In genomic region chr5:39209924-39210323, GRCh38 we compare ENCODE assay signal across 10 cellular contexts. TPM values are rescaled to one million over a fixed set of nuclear protein-coding genes. Genes with fewer than 3 reads are reported as not detected.
A peak's percentile ranks its signal among the peaks of the same experiment; 100 is the strongest.
DNase-seq lines count a peak whose midpoint lies in the region; ATAC-seq and TF ChIP-seq lines count a peak whose summit lies in the region.
"Had no signal": no experiment of that assay in that cellular context is flagged by ENCODE, and none has a peak within 500 bp of the region (broad histone marks: within the 10 kb centered on the region; RNA-seq: fewer than 3 reads in every experiment).

No MANE protein-coding gene starts in this region.

- no peaks in the 10 kb centered on the region for H3K79me1 ChIP-seq in mesendoderm (ENCODE audit: low read length)

- no peaks in the 10 kb centered on the region for H3K9me3 Mint-ChIP-seq in activated CD8-positive, alpha-beta T cell treated with anti-CD3 and anti-CD28 coated beads, Interleukin-2, amount 10 ng/mL, durations not matched to agents 7 days and 5 days (ENCODE audit: insufficient read depth)
- H3K9me3 Mint-ChIP-seq in immature natural killer cell, result no peaks in the 10 kb centered on the region

- H3K4me2 ChIP-seq in mesendoderm (ENCODE audit: low read length), result no peak overlapping the region

- CTCF ChIA-PET in activated CD8-positive, alpha-beta T cell treated with anti-CD3 and anti-CD28 coated beads, Interleukin-2, amount 10 ng/mL, durations not matched to agents 7 days and 5 days (lab: Charles Lee), result interaction anchor here (1.0 to 5.3 kb wide), 5 partner anchors 7 to 74 kb away, joined by 4 to 40 read pairs (median 4); no protein-coding TSS in a partner anchor

- no peak overlapping the region for H2BK120ac ChIP-seq in mesendoderm (ENCODE audit: low read depth, low read length)

- H3K36me3 ChIP-seq in right atrium auricular region (no peaks in the 10 kb centered on the region), transverse colon (no peaks in the 10 kb centered on the region), mesendoderm (ENCODE audit: control insufficient read depth, insufficient read depth, low read length) (no peaks in the 10 kb centered on the region)

- H3K9me3 ChIP-seq in right atrium auricular region (no peaks in the 10 kb centered on the region), transverse colon (no peaks in the 10 kb centered on the region)

- H3K27ac Mint-ChIP-seq in activated CD8-positive, alpha-beta T cell treated with anti-CD3 and anti-CD28 coated beads, Interleukin-2, amount 10 ng/mL, durations not matched to agents 7 days and 5 days, result peak overlapping the region; percentile 93
- H3K27ac Mint-ChIP-seq in immature natural killer cell, result peak overlapping the region; percentile 89 to 97 (median 94)

- POLR2A ChIA-PET in activated CD8-positive, alpha-beta T cell treated with anti-CD3 and anti-CD28 coated beads, Interleukin-2, amount 10 ng/mL, durations not matched to agents 7 days and 5 days (lab: Charles Lee), result interaction anchor here (0.6 to 5.6 kb wide), 6 partner anchors 9 to 43 kb away, joined by 3 to 84 read pairs (median 8); no protein-coding TSS in a partner anchor

- no peak overlapping the region for H2AK5ac ChIP-seq in mesendoderm (ENCODE audit: low read length)

- no peak overlapping the region for H3K56ac ChIP-seq in mesendoderm (ENCODE audit: low read length)

- H3K27ac ChIP-seq in right atrium auricular region, result no peak overlapping the region
- H3K27ac ChIP-seq in transverse colon, result peak overlapping the region in 3 of 4 donors; percentile 26 to 50 (median 29)
- H3K27ac ChIP-seq in caudate nucleus (ENCODE audit: low read depth, low read length), result no peak overlapping the region
- no peak overlapping the region for H3K27ac ChIP-seq in mesendoderm (ENCODE audit: low read depth, low read length)

- no peak overlapping the region for H3K4ac ChIP-seq in mesendoderm (ENCODE audit: low read depth, low read length)

- H4K5ac ChIP-seq in mesendoderm (ENCODE audit: low read length), result no peak overlapping the region

- no peak for TF ChIP-seq CTCF in right atrium auricular region (IDR thresholded peaks at IDR 0.05)
- no peak for TF ChIP-seq CTCF in transverse colon (IDR thresholded peaks at IDR 0.05)

- H3K36me3 Mint-ChIP-seq in activated CD8-positive, alpha-beta T cell treated with anti-CD3 and anti-CD28 coated beads, Interleukin-2, amount 10 ng/mL, durations not matched to agents 7 days and 5 days (ENCODE audit: low read depth), result peaks cover 11% of the 10 kb centered on the region
- H3K36me3 Mint-ChIP-seq in immature natural killer cell, result peaks cover 0 to 5% (median 0%) of the 10 kb centered on the region in 3 donors

- WGBS in transverse colon (ENCODE audit: low coverage in 1 of 2), 2 donors, result 77% methylated on average over 10 of the region's 10 CpGs; no CpG with 5 or more reads in 1 of the 2 donors
- no CpG with 5 or more reads among the region's 10 CpGs for WGBS in mesendoderm (ENCODE audit: extremely low coverage, insufficient coverage, low lambda C conversion rate)

- intact Hi-C loops in Right ventricle myocardium superior (cut with DNase I), result loop anchor here (10.0 kb wide), 1 partner anchor 355 kb away; no protein-coding TSS in a partner anchor
- intact Hi-C loops in transverse colon (cut with DNase I; ENCODE audit: low total_unique reads), result loop anchor here (10.0 kb wide), 2 partner anchors 75 to 335 kb away; no protein-coding TSS in a partner anchor

- ATAC-seq in Right ventricle myocardium superior (ENCODE audit: poor library complexity), result no peak
- peak; percentile 77 for ATAC-seq in activated CD8-positive, alpha-beta T cell treated with anti-CD3 and anti-CD28 coated beads, Interleukin-2, amount 10 ng/mL, durations not matched to agents 7 days and 5 days

- in situ Hi-C loops in transverse colon (cut with MboI; ENCODE audit: low pct_ligation_motif_present in 1 of 4, low pct_unique_long_range_greater_than_20kb in 1 of 4, low sequenced_read_pairs in 3 of 4), result loop anchor here in 2 of 4 donors (10.0 kb wide), 3 partner anchors 75 to 355 kb away; no protein-coding TSS in a partner anchor

- H3K4me3 ChIP-seq in right atrium auricular region (no peak overlapping the region), transverse colon (no peak overlapping the region), mesendoderm (ENCODE audit: low read length) (no peak overlapping the region)

- peak; percentile 39 for TF ChIP-seq POLR2A in transverse colon (IDR thresholded peaks at IDR 0.05)

- no peak overlapping the region for H3K9ac ChIP-seq in mesendoderm (ENCODE audit: low read length)

- no peak overlapping the region for H2BK5ac ChIP-seq in mesendoderm (ENCODE audit: low read length)

- no peak for TF ChIP-seq EP300 in transverse colon (IDR thresholded peaks at IDR 0.05; ENCODE audit: low read depth)

- peaks cover 93% of the 10 kb centered on the region for H3K4me1 Mint-ChIP-seq in activated CD8-positive, alpha-beta T cell treated with anti-CD3 and anti-CD28 coated beads, Interleukin-2, amount 10 ng/mL, durations not matched to agents 7 days and 5 days (ENCODE audit: low read depth)
- peaks cover 93 to 100% of the 10 kb centered on the region in 2 donors for H3K4me1 Mint-ChIP-seq in immature natural killer cell

- peak overlapping the region; percentile 66 for H3K4me3 Mint-ChIP-seq in activated CD8-positive, alpha-beta T cell treated with anti-CD3 and anti-CD28 coated beads, Interleukin-2, amount 10 ng/mL, durations not matched to agents 7 days and 5 days
- H3K4me3 Mint-ChIP-seq in immature natural killer cell, result peak overlapping the region; percentile 61 to 79 (median 75)

- DNase-seq in Right ventricle myocardium superior (peak; percentile 55), right atrium auricular region (ENCODE audit: low spot score) (no peak), immature natural killer cell (peak; percentile 84 to 85 (median 85)), transverse colon (peak; percentile 57), caudate nucleus (lab: John Stamatoyannopoulos, UW) (no peak), glomerular visceral epithelial cell (ENCODE audit: extremely low spot score) (no peak), mesendoderm (no peak)
- peak; percentile 92 for DNase-seq in activated CD8-positive, alpha-beta T cell treated with anti-CD3 and anti-CD28 coated beads, Interleukin-2, amount 10 ng/mL, durations not matched to agents 7 days and 5 days

- H3K23ac ChIP-seq in mesendoderm (ENCODE audit: low read length), result no peak overlapping the region

- no peak overlapping the region for H3K18ac ChIP-seq in mesendoderm (ENCODE audit: low read length)

- no peaks in the 10 kb centered on the region for H3K4me1 ChIP-seq in right atrium auricular region
- no peaks in the 10 kb centered on the region for H3K4me1 ChIP-seq in transverse colon
- H3K4me1 ChIP-seq in mesendoderm (ENCODE audit: control insufficient read depth, low read depth, low read length), result no peaks in the 10 kb centered on the region

- H3K27me3 ChIP-seq in right atrium auricular region (no peaks in the 10 kb centered on the region), transverse colon (no peaks in the 10 kb centered on the region), mesendoderm (ENCODE audit: insufficient read depth, low read length, poor library complexity) (no peaks in the 10 kb centered on the region)

- H2BK15ac ChIP-seq in mesendoderm (replicated peaks; ENCODE audit: low read depth), result no peak overlapping the region

- no peak overlapping the region for H4K8ac ChIP-seq in mesendoderm (ENCODE audit: low read depth, low read length)

- no peaks in the 10 kb centered on the region for H3K79me2 ChIP-seq in mesendoderm (ENCODE audit: control insufficient read depth, insufficient read depth, low read length)

- H3K27me3 Mint-ChIP-seq in activated CD8-positive, alpha-beta T cell treated with anti-CD3 and anti-CD28 coated beads, Interleukin-2, amount 10 ng/mL, durations not matched to agents 7 days and 5 days (ENCODE audit: low read depth), result no peaks in the 10 kb centered on the region
- peaks cover 0 to 16% (median 12%) of the 10 kb centered on the region in 3 donors for H3K27me3 Mint-ChIP-seq in immature natural killer cell (ENCODE audit: low read depth in 3 of 3)

RNA-seq across cellular contexts. Expression of gene FYB1, which starts 9.4 kb away (rescaled TPM):
- total RNA-seq in Right ventricle myocardium superior (4.2 TPM), right atrium auricular region (1 to 10 TPM; 1.8 to 8.4 TPM), transverse colon (10 to 100 TPM in 2 of 4 donors, 1 to 10 TPM in 2; 6.4 to 38.5 (median 17.5) TPM)
- 100 to 1,000 TPM; 198 to 215 TPM for total RNA-seq in activated CD8-positive, alpha-beta T cell treated with anti-CD3 and anti-CD28 coated beads, Interleukin-2, amount 10 ng/mL, durations not matched to agents 7 days and 5 days
- 100 to 1,000 TPM in 1 of 3 donors, 10 to 100 TPM in 2; 50.6 to 205 (median 80.2) TPM for polyA plus RNA-seq in immature natural killer cell
- polyA plus RNA-seq in mesendoderm (2013, experiment 1 of 2), result not detected
- not detected for polyA plus RNA-seq in mesendoderm (2013, experiment 2 of 2)
- total RNA-seq: A673, myocyte had no signal

Comparison
In these comparisons a context has a peak if more than half of its experiments do, and no peak if none do; other contexts are left out.
1. DNase-seq: peak in Right ventricle myocardium superior (single experiment), activated CD8-positive, alpha-beta T cell treated with anti-CD3 and anti-CD28 coated beads, Interleukin-2, amount 10 ng/mL, durations not matched to agents 7 days and 5 days (single experiment), immature natural killer cell (3 of 3) and transverse colon (single experiment); none in right atrium auricular region (single experiment), caudate nucleus (0 of 61), glomerular visceral epithelial cell (single experiment) and mesendoderm (single experiment).
2. H3K27ac ChIP-seq: peak in transverse colon (3 of 4); none in right atrium auricular region (0 of 2), caudate nucleus (single experiment) and mesendoderm (single experiment).
3. RNA of gene FYB1, which starts 9.4 kb away (total RNA-seq): 198 to 215 TPM in activated CD8-positive, alpha-beta T cell treated with anti-CD3 and anti-CD28 coated beads, Interleukin-2, amount 10 ng/mL, durations not matched to agents 7 days and 5 days; 6.4 to 38.5 TPM in transverse colon, 1.8 to 8.4 TPM in right atrium auricular region and 4.2 TPM in Right ventricle myocardium superior (single experiment); every median in the first group is over 4 times any median in the second.